In genomic region chr15:99741835-99742234, GRCh38 we compare ENCODE assay signal across 8 cellular contexts.
"Had no signal": no experiment of that assay in that cellular context is flagged by ENCODE, and none has a peak within 500 bp of the region (broad histone marks: within the 10 kb centered on the region; RNA-seq: fewer than 3 reads in every experiment).

No MANE protein-coding gene starts in this region.

- H3K4me1 ChIP-seq: HAP-1 had no signal

- H3K4me1 Mint-ChIP-seq: GM23338, IgD-negative memory B cell had no signal

- H3K9me3 ChIP-seq: HAP-1 had no signal

- H3K27ac Mint-ChIP-seq: GM23338, HFFc6, IgD-negative memory B cell had no signal

- H3K9me3 Mint-ChIP-seq: GM23338, HFFc6 had no signal

- H3K36me3 ChIP-seq: HAP-1 had no signal

- H3K4me3 Mint-ChIP-seq: GM23338, HFFc6, IgD-negative memory B cell had no signal

- H3K27ac ChIP-seq: HL-60 had no signal

- DNase-seq: H7, HFFc6 had no signal

- H3K4me2 ChIP-seq: GM23338 had no signal

- H2AFZ ChIP-seq: GM23338 had no signal

- H3K27me3 Mint-ChIP-seq: IgD-negative memory B cell had no signal

- ATAC-seq: GM23338, HCT116, HepG2 had no signal

- FAIRE-seq: HepG2 had no signal

- H3K4me3 ChIP-seq: GM23338, HAP-1 had no signal
